In the genomic region with DNA sequence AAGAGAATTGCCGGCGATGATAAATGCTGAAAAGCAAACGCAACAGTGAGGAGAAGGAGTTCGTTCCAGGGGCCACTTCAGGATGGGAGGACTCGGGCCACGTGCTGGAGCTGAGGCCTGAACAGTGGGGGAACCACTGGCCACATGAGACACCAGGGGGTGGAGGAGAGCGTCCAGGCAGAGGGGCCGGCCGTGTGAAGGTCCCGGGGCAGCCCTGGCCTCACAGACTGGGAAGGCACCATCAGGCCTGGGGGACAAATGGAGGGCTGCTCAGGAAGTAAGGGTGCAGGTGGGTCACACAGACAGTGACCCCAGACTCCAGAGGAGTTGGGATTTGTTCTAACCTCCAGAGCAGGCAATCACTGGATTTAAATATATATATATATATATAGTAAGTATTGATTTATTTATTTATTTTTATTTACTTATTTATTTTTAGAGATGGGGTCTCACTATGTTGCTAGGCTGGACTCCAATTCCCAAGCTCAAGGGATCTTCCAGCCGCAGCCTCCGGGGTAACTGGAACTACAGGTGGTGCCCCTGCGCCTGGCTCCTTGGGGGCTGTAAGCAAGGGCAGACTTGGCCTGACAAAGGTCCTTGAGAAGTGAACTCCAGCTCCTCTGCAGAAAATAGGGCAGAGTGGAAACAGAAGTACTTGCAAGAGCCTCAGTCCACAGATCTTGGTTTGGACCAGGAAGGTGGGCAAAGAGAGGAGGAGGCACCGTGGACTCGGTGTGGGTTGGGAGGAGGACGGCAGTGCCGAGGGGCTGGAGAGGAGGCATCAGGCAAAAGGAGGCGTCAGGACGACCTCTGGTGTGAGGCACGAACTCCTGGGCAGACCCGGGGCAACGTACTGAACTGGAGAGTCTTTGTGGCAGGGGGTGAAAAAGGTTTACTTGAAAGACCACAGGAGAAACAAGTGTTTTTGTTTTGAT, we compare ENCODE assay signal across 19 cellular contexts. TPM values are rescaled to one million over a fixed set of nuclear protein-coding genes. Genes with fewer than 3 reads are reported as not detected.
DNase-seq lines count a peak whose midpoint lies in the region; ATAC-seq and TF ChIP-seq lines count a peak whose summit lies in the region.
"Had no signal": no experiment of that assay in that cellular context is flagged by ENCODE, and none has a peak within 500 bp of the region (broad histone marks: within the 10 kb centered on the region; RNA-seq: fewer than 3 reads in every experiment).

No MANE protein-coding gene starts in this region.

- no peak overlapping the region for H3K4me3 Mint-ChIP-seq in endodermal cell
- no peak overlapping the region for H3K4me3 Mint-ChIP-seq in Caco-2 (ENCODE audit: unreplicated experiment)
- H3K4me3 Mint-ChIP-seq: CD4-positive, alpha-beta memory T cell; GM23338; HFFc6 had no signal

- intact Hi-C loops in lower lobe of right lung (cut with DNase I) (no loop called here), posterior vena cava (cut with DNase I) (no loop called here), Caco-2 (cut with micrococcal nuclease; ENCODE audit: unreplicated experiment) (no loop called here)

- TF ChIP-seq CTCF in endodermal cell (conservative IDR thresholded peaks at IDR 0.05), result no peak
- TF ChIP-seq CTCF in lower lobe of right lung (IDR thresholded peaks at IDR 0.05), result no peak
- no peak for TF ChIP-seq CTCF in Caco-2 (IDR thresholded peaks at IDR 0.05; ENCODE audit: insufficient read depth in 1 of 2, low read depth in 1 of 2, low read length in 1 of 2, severe bottlenecking in 1 of 2, unreplicated experiment in 1 of 2)

- H3K4me1 Mint-ChIP-seq in endodermal cell (peaks cover 38% of the 10 kb centered on the region), Caco-2 (ENCODE audit: low read depth, unreplicated experiment) (no peaks in the 10 kb centered on the region)
- H3K4me1 Mint-ChIP-seq: CD14-positive monocyte; CD4-positive, alpha-beta memory T cell; IgD-negative memory B cell had no signal

- no peaks in the 10 kb centered on the region for H3K36me3 Mint-ChIP-seq in endodermal cell (ENCODE audit: low read depth)
- no peaks in the 10 kb centered on the region for H3K36me3 Mint-ChIP-seq in Caco-2 (ENCODE audit: insufficient read depth, unreplicated experiment)
- H3K36me3 Mint-ChIP-seq: CD14-positive monocyte; CD4-positive, alpha-beta memory T cell; IgD-negative memory B cell had no signal

- POLR2A ChIA-PET in Caco-2 (lab: Charles Lee), result no interaction called here

- no peak for DNase-seq in endodermal cell
- DNase-seq in lower lobe of right lung, result peak; percentile 36
- peak; percentile 62 for DNase-seq in posterior vena cava (ENCODE audit: low spot score)
- DNase-seq in MV-4-11 (lab: John Stamatoyannopoulos, UW), result no peak
- no peak for DNase-seq in Caco-2
- no peak for DNase-seq in erythroblast (lab: John Stamatoyannopoulos, UW)
- DNase-seq: ACHN; BE2C; Calu3; CD4-positive, alpha-beta memory T cell; DMS79 treated with DMSO at 0.1 percent for 48 hours; GF-D8; HFFc6 had no signal

- peak overlapping the region; percentile 5 for H3K27ac Mint-ChIP-seq in endodermal cell
- no peak overlapping the region for H3K27ac Mint-ChIP-seq in Caco-2 (ENCODE audit: unreplicated experiment)
- H3K27ac Mint-ChIP-seq: CD14-positive monocyte; CD4-positive, alpha-beta memory T cell; GM23338; HFFc6 had no signal

- H3K9ac ChIP-seq in BLaER1 treated with 17β-estradiol and CSF1 and Interleukin-3, amounts not matched to agents 10 nM and 100 nM, result peak overlapping the region in 2 of 11 experiments; percentile 20 to 70; a peak in 1 of 22 replicates
- H3K9ac ChIP-seq in endodermal cell (ENCODE audit: extremely low read depth, low read length, poor library complexity, severe bottlenecking), result no peak overlapping the region

- H3K4me1 ChIP-seq in BLaER1 treated with 17β-estradiol and CSF1 and Interleukin-3, amounts not matched to agents 10 nM and 100 nM, result peaks cover 39 to 96% (median 81%) of the 10 kb centered on the region in 10 experiments
- peaks cover 35% of the 10 kb centered on the region for H3K4me1 ChIP-seq in endodermal cell (ENCODE audit: control insufficient read depth, insufficient read depth, low read length)
- H3K4me1 ChIP-seq in lower lobe of right lung, result no peaks in the 10 kb centered on the region
- no peaks in the 10 kb centered on the region for H3K4me1 ChIP-seq in Caco-2
- H3K4me1 ChIP-seq: BE2C had no signal

- H3K4me3 ChIP-seq in BLaER1 treated with 17β-estradiol and CSF1 and Interleukin-3, amounts not matched to agents 10 nM and 100 nM, result no peak overlapping the region
- H3K4me3 ChIP-seq in endodermal cell (ENCODE audit: low read length) (no peak overlapping the region), lower lobe of right lung (no peak overlapping the region), Caco-2 (ENCODE audit: low read depth, low read length) (no peak overlapping the region)
- H3K4me3 ChIP-seq: GM23338 had no signal

- H3K9me3 Mint-ChIP-seq in endodermal cell (no peaks in the 10 kb centered on the region), Caco-2 (ENCODE audit: unreplicated experiment) (peaks cover 8% of the 10 kb centered on the region)
- H3K9me3 Mint-ChIP-seq: CD4-positive, alpha-beta memory T cell had no signal

- peak overlapping the region in 9 of 11 experiments; percentile 86 to 99 (median 89); a peak in 18 of 22 replicates for H3K4me2 ChIP-seq in BLaER1 treated with 17β-estradiol and CSF1 and Interleukin-3, amounts not matched to agents 10 nM and 100 nM
- H3K4me2 ChIP-seq: GM23338 had no signal

- WGBS in endodermal cell (ENCODE audit: insufficient coverage in 1 of 2, insufficient read length in 1 of 2), 2 experiments, result 90 to 96% methylated on average over 21 to 22 of the region's 22 CpGs

- ATAC-seq in lower lobe of right lung, result no peak
- no peak for ATAC-seq in HG03025 (IDR thresholded peaks at IDR 0.05; ENCODE audit: low FRiP score, unreplicated experiment)
- ATAC-seq: GM23338, HCT116 had no signal

- BruUV-seq in Caco-2 (replicated peaks; lab: Mats Ljungman, UMichigan), result no TSS peak

- peaks cover 0 to 10% (median 3%) of the 10 kb centered on the region in 11 experiments; a peak in 8 of 22 replicates for H3K9me3 ChIP-seq in BLaER1 treated with 17β-estradiol and CSF1 and Interleukin-3, amounts not matched to agents 10 nM and 100 nM (replicated peaks in 1 of 11)
- H3K9me3 ChIP-seq in endodermal cell (ENCODE audit: control insufficient read depth, low read length), result no peaks in the 10 kb centered on the region
- H3K9me3 ChIP-seq in lower lobe of right lung, result no peaks in the 10 kb centered on the region
- H3K9me3 ChIP-seq in Caco-2, result no peaks in the 10 kb centered on the region
- H3K9me3 ChIP-seq: BE2C had no signal

- CTCF ChIA-PET in Caco-2 (lab: Charles Lee), result no interaction called here

- H3K27ac ChIP-seq in BLaER1 treated with 17β-estradiol and CSF1 and Interleukin-3, amounts not matched to agents 10 nM and 100 nM, result peak overlapping the region in 4 of 11 experiments; percentile 3 to 80 (median 74); a peak in 3 of 22 replicates
- H3K27ac ChIP-seq in endodermal cell (ENCODE audit: low read depth, low read length) (no peak overlapping the region), lower lobe of right lung (no peak overlapping the region)

- H3K27me3 ChIP-seq in BLaER1 treated with 17β-estradiol and CSF1 and Interleukin-3, amounts not matched to agents 10 nM and 100 nM, result peaks cover 0 to 20% (median 0%) of the 10 kb centered on the region in 11 experiments; a peak in 5 of 22 replicates
- H3K27me3 ChIP-seq in endodermal cell (ENCODE audit: control insufficient read depth, insufficient read depth, low read length, poor library complexity, severe bottlenecking) (no peaks in the 10 kb centered on the region), lower lobe of right lung (ENCODE audit: low read depth) (peaks cover 12% of the 10 kb centered on the region), Caco-2 (replicated peaks; ENCODE audit: control insufficient read depth, insufficient read depth, low read length) (no peaks in the 10 kb centered on the region)
- H3K27me3 ChIP-seq: BE2C had no signal

- no peaks in the 10 kb centered on the region for H4K20me1 ChIP-seq in BLaER1 treated with 17β-estradiol and CSF1 and Interleukin-3, amounts not matched to agents 10 nM and 100 nM

- peaks cover 0 to 34% (median 10%) of the 10 kb centered on the region in 11 experiments; a peak in 10 of 22 replicates for H3K36me3 ChIP-seq in BLaER1 treated with 17β-estradiol and CSF1 and Interleukin-3, amounts not matched to agents 10 nM and 100 nM
- H3K36me3 ChIP-seq in endodermal cell (ENCODE audit: control insufficient read depth, insufficient read depth, low read length) (no peaks in the 10 kb centered on the region), lower lobe of right lung (no peaks in the 10 kb centered on the region), Caco-2 (ENCODE audit: control insufficient read depth, insufficient read depth, low read length) (no peaks in the 10 kb centered on the region)
- H3K36me3 ChIP-seq: BE2C had no signal

- H3K27me3 Mint-ChIP-seq in endodermal cell (ENCODE audit: insufficient read depth) (no peaks in the 10 kb centered on the region), Caco-2 (ENCODE audit: insufficient read depth, unreplicated experiment) (peaks cover 8% of the 10 kb centered on the region)
- H3K27me3 Mint-ChIP-seq: IgD-negative memory B cell had no signal

- TF ChIP-seq POLR2A in erythroblast (IDR thresholded peaks at IDR 0.05; ENCODE audit: low read length), result no peak

RNA-seq across cellular contexts. Expression of a gene that starts 57.3 kb away (rescaled TPM):
- total RNA-seq in endodermal cell, result 1 to 10 TPM; 1.6 to 4.5 TPM
- polyA plus RNA-seq in endodermal cell (2013, experiment 1 of 2), result 2.2 TPM
- polyA plus RNA-seq in endodermal cell (2013, experiment 2 of 2), result 1.7 TPM
- total RNA-seq in lower lobe of right lung, result not detected
- total RNA-seq in posterior vena cava, result not detected
- not detected in 2 replicates for total RNA-seq in Caco-2 (2022)
- total RNA-seq: Calu3; CD4-positive, alpha-beta memory T cell had no signal
- polyA plus RNA-seq: CD14-positive monocyte; CD4-positive, alpha-beta memory T cell; IgD-negative memory B cell had no signal

Comparison
In these comparisons a context has a peak if more than half of its experiments do, and no peak if none do; other contexts are left out.
1. DNase-seq: peak in lower lobe of right lung (single experiment) and posterior vena cava (single experiment); none in endodermal cell (single experiment), MV-4-11 (single experiment), Caco-2 (0 of 2) and erythroblast (0 of 2).